2 cellular contexts compared by ENCODE assay signal in the genomic region with DNA sequence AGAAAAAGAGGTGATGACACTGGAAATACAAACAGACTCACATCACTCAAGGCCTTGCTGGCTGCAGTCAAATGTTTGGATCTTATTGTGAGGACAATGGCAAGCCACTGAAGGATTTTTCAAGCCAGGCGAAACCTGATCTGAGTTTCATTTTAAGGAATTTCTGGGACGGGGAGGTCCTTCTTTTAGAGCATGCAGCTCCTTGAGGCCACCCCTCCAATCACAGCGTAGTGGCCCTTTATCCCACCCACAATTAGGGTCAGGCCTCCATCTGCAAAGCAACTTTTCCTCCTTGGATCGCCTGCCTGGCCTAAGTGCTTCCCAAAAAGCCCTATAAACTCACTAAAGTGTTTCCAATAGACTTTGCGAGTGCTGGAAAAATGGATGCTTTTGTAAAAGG.
TF ChIP-seq lines count a peak whose summit lies in the region.

No MANE protein-coding gene starts in this region.

TF ChIP-seq in GM23338, 12 proteins besides CTCF, POLR2A, EP300 and RAD21:
- TF ChIP-seq, protein P1, sequence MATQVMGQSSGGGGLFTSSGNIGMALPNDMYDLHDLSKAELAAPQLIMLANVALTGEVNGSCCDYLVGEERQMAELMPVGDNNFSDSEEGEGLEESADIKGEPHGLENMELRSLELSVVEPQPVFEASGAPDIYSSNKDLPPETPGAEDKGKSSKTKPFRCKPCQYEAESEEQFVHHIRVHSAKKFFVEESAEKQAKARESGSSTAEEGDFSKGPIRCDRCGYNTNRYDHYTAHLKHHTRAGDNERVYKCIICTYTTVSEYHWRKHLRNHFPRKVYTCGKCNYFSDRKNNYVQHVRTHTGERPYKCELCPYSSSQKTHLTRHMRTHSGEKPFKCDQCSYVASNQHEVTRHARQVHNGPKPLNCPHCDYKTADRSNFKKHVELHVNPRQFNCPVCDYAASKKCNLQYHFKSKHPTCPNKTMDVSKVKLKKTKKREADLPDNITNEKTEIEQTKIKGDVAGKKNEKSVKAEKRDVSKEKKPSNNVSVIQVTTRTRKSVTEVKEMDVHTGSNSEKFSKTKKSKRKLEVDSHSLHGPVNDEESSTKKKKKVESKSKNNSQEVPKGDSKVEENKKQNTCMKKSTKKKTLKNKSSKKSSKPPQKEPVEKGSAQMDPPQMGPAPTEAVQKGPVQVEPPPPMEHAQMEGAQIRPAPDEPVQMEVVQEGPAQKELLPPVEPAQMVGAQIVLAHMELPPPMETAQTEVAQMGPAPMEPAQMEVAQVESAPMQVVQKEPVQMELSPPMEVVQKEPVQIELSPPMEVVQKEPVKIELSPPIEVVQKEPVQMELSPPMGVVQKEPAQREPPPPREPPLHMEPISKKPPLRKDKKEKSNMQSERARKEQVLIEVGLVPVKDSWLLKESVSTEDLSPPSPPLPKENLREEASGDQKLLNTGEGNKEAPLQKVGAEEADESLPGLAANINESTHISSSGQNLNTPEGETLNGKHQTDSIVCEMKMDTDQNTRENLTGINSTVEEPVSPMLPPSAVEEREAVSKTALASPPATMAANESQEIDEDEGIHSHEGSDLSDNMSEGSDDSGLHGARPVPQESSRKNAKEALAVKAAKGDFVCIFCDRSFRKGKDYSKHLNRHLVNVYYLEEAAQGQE (IDR thresholded peaks at IDR 0.05; ENCODE audit: unreplicated experiment): no peak
- TF ChIP-seq ZNF114 (CRISPR knock-in tag; IDR thresholded peaks at IDR 0.05): no peak

TF ChIP-seq in WTC11, 78 proteins besides CTCF, POLR2A, EP300 and RAD21 (continued from another document):
- TF ChIP-seq, protein P2, sequence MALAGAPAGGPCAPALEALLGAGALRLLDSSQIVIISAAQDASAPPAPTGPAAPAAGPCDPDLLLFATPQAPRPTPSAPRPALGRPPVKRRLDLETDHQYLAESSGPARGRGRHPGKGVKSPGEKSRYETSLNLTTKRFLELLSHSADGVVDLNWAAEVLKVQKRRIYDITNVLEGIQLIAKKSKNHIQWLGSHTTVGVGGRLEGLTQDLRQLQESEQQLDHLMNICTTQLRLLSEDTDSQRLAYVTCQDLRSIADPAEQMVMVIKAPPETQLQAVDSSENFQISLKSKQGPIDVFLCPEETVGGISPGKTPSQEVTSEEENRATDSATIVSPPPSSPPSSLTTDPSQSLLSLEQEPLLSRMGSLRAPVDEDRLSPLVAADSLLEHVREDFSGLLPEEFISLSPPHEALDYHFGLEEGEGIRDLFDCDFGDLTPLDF (CRISPR knock-in tag; IDR thresholded peaks at IDR 0.05): no peak
- no peak for TF ChIP-seq ZNF416 (CRISPR knock-in tag; IDR thresholded peaks at IDR 0.05)
- TF ChIP-seq NFYB (CRISPR knock-in tag; conservative IDR thresholded peaks at IDR 0.05; ENCODE audit: low read depth): no peak; the same call in 1 of the 2 replicates
- no peak for TF ChIP-seq SOX15 (CRISPR knock-in tag; IDR thresholded peaks at IDR 0.05)
- TF ChIP-seq, protein P3, sequence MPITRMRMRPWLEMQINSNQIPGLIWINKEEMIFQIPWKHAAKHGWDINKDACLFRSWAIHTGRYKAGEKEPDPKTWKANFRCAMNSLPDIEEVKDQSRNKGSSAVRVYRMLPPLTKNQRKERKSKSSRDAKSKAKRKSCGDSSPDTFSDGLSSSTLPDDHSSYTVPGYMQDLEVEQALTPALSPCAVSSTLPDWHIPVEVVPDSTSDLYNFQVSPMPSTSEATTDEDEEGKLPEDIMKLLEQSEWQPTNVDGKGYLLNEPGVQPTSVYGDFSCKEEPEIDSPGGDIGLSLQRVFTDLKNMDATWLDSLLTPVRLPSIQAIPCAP (CRISPR knock-in tag; IDR thresholded peaks at IDR 0.05): no peak
- TF ChIP-seq, protein P4, sequence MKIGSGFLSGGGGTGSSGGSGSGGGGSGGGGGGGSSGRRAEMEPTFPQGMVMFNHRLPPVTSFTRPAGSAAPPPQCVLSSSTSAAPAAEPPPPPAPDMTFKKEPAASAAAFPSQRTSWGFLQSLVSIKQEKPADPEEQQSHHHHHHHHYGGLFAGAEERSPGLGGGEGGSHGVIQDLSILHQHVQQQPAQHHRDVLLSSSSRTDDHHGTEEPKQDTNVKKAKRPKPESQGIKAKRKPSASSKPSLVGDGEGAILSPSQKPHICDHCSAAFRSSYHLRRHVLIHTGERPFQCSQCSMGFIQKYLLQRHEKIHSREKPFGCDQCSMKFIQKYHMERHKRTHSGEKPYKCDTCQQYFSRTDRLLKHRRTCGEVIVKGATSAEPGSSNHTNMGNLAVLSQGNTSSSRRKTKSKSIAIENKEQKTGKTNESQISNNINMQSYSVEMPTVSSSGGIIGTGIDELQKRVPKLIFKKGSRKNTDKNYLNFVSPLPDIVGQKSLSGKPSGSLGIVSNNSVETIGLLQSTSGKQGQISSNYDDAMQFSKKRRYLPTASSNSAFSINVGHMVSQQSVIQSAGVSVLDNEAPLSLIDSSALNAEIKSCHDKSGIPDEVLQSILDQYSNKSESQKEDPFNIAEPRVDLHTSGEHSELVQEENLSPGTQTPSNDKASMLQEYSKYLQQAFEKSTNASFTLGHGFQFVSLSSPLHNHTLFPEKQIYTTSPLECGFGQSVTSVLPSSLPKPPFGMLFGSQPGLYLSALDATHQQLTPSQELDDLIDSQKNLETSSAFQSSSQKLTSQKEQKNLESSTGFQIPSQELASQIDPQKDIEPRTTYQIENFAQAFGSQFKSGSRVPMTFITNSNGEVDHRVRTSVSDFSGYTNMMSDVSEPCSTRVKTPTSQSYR (CRISPR knock-in tag; IDR thresholded peaks at IDR 0.05): no peak
- TF ChIP-seq ZNF317 (CRISPR knock-in tag; IDR thresholded peaks at IDR 0.05; ENCODE audit: borderline replicate concordance, low read depth): no peak
- no peak for TF ChIP-seq EMX1 (CRISPR knock-in tag; IDR thresholded peaks at IDR 0.05)
- TF ChIP-seq RELA (CRISPR knock-in tag; IDR thresholded peaks at IDR 0.05; ENCODE audit: borderline replicate concordance): no peak
- TF ChIP-seq, protein P5, sequence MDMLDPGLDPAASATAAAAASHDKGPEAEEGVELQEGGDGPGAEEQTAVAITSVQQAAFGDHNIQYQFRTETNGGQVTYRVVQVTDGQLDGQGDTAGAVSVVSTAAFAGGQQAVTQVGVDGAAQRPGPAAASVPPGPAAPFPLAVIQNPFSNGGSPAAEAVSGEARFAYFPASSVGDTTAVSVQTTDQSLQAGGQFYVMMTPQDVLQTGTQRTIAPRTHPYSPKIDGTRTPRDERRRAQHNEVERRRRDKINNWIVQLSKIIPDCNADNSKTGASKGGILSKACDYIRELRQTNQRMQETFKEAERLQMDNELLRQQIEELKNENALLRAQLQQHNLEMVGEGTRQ (CRISPR knock-in tag; IDR thresholded peaks at IDR 0.05): no peak
- no peak for TF ChIP-seq PRRX2 (CRISPR knock-in tag; IDR thresholded peaks at IDR 0.05)
- no peak for TF ChIP-seq RORB (CRISPR knock-in tag; IDR thresholded peaks at IDR 0.05)
- TF ChIP-seq SMAD4 (CRISPR knock-in tag; IDR thresholded peaks at IDR 0.05): no peak
- TF ChIP-seq FOXJ3 (CRISPR knock-in tag; IDR thresholded peaks at IDR 0.05; ENCODE audit: borderline replicate concordance): no peak
- TF ChIP-seq GRHL2 (CRISPR knock-in tag; IDR thresholded peaks at IDR 0.05; ENCODE audit: insufficient replicate concordance, severe bottlenecking): no peak
- TF ChIP-seq ZNF232 (CRISPR knock-in tag; IDR thresholded peaks at IDR 0.05): no peak
- no peak for TF ChIP-seq IRF2 (CRISPR knock-in tag; IDR thresholded peaks at IDR 0.05; ENCODE audit: borderline replicate concordance, low read depth)
